In the genomic region with DNA sequence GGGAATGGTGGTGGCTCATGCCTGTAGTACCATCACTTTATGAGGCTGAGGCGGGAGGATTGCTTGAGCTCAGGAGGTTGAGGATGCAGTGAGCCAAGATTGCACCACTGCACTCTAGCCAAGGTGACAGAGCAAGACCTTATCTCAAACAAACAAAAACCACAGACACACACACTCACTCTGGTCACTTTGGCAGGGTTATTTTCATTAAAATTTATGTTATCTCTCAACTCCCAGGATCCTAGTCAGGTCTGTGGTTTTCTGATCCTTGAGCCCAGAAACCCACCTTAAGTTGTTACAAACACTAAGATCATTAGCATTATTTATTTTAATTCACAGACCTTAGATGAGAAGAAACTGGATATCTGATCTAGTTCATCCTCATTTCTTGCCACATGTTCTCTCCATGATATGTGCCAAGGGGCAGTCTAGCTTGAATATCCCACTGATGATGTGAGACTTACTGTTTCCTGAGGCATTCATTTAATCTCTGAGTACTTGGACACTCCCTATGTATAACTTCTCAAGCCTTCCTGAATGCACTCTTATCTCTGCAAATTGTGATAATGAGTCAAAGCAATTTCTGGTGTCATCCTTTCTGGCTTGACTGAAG, we compare ENCODE assay signal across 14 cellular contexts. TPM values are rescaled to one million over a fixed set of nuclear protein-coding genes. Genes with fewer than 3 reads are reported as not detected.
DNase-seq lines count a peak whose midpoint lies in the region; ATAC-seq, FAIRE-seq and TF ChIP-seq lines count a peak whose summit lies in the region.
"Had no signal": no experiment of that assay in that cellular context is flagged by ENCODE, and none has a peak within 500 bp of the region (broad histone marks: within the 10 kb centered on the region; RNA-seq: fewer than 3 reads in every experiment).

No MANE protein-coding gene starts in this region.

- H3K36me3 ChIP-seq in BLaER1: peaks cover 10% of the 10 kb centered on the region
- peaks cover 4 to 7% of the 10 kb centered on the region in 2 experiments; a peak in 2 of 3 replicates for H3K36me3 ChIP-seq in HEK293 (ENCODE audit: control insufficient read depth in 2 of 2, insufficient read depth in 1 of 2, low read length in 2 of 2)
- H3K36me3 ChIP-seq in astrocyte (ENCODE audit: insufficient read depth, low read length): no peaks in the 10 kb centered on the region
- H3K36me3 ChIP-seq in liver (ENCODE audit: control insufficient read depth in 4 of 4, insufficient read depth in 3 of 4, low read depth in 1 of 4, low read length in 3 of 4): peaks cover 0 to 6% (median 0%) of the 10 kb centered on the region in 4 donors

- H3K4me1 ChIP-seq in BLaER1 (peaks cover 56% of the 10 kb centered on the region), HEK293 (ENCODE audit: control insufficient read depth, insufficient read depth, low read length) (no peaks in the 10 kb centered on the region), astrocyte (ENCODE audit: insufficient read depth, low read length) (no peaks in the 10 kb centered on the region), liver (ENCODE audit: control insufficient read depth in 4 of 4, insufficient read depth in 4 of 4, low read length in 3 of 4) (peaks cover 7 to 45% (median 34%) of the 10 kb centered on the region in 4 donors)

- ATAC-seq in HG03039 (IDR thresholded peaks at IDR 0.05; ENCODE audit: unreplicated experiment): no peak

- TF ChIP-seq CTCF in HEK293 (tag by site-specific recombination; IDR thresholded peaks at IDR 0.05) (no peak), astrocyte (IDR thresholded peaks at IDR 0.05; ENCODE audit: insufficient read depth, low read depth, low read length) (no peak), liver (IDR thresholded peaks at IDR 0.05; ENCODE audit: low read depth, low read length, missing input control) (no peak)

- no peak for FAIRE-seq in astrocyte (lab: Jason Lieb, UNC)
- FAIRE-seq: H54 had no signal

- H3K9ac ChIP-seq in BLaER1 (no peak overlapping the region), astrocyte (ENCODE audit: low read length) (no peak overlapping the region), liver (ENCODE audit: low read depth in 1 of 2, low read length in 2 of 2) (no peak overlapping the region)

- H3K4me2 ChIP-seq in BLaER1 (peak overlapping the region; percentile 97; the same call in 1 of the 2 replicates), astrocyte (ENCODE audit: low read length) (no peak overlapping the region)

- H3K9me3 ChIP-seq in BLaER1 (no peaks in the 10 kb centered on the region), HEK293 (ENCODE audit: control insufficient read depth, insufficient read depth, low read depth, low read length) (no peaks in the 10 kb centered on the region), astrocyte (ENCODE audit: insufficient read depth, low read depth, low read length) (no peaks in the 10 kb centered on the region), liver (ENCODE audit: control insufficient read depth in 4 of 4, low read length in 3 of 4) (no peaks in the 10 kb centered on the region)

- no peak overlapping the region for H3K4me3 ChIP-seq in BLaER1
- H3K4me3 ChIP-seq in HEK293 (ENCODE audit: low read depth, low read length): no peak overlapping the region
- H3K4me3 ChIP-seq in astrocyte (ENCODE audit: insufficient read depth, low read depth, low read length): no peak overlapping the region
- H3K4me3 ChIP-seq in liver (ENCODE audit: low read depth in 1 of 3, low read length in 3 of 3): no peak overlapping the region

- WGBS in liver: 34% methylated on average over 1 of the region's 1 CpG

- H3K4me1 Mint-ChIP-seq in astrocyte (ENCODE audit: low read depth, unreplicated experiment): peaks cover 2% of the 10 kb centered on the region

- no peaks in the 10 kb centered on the region for H3K79me2 ChIP-seq in astrocyte (ENCODE audit: insufficient read depth, low read length)

- H2AFZ ChIP-seq in astrocyte (ENCODE audit: low read depth, low read length): no peak overlapping the region

- H3K27me3 ChIP-seq in BLaER1 (no peaks in the 10 kb centered on the region), astrocyte (ENCODE audit: insufficient read depth, low read length) (no peaks in the 10 kb centered on the region), liver (ENCODE audit: control insufficient read depth in 4 of 4, insufficient read depth in 4 of 4, low read length in 3 of 4) (no peaks in the 10 kb centered on the region)

- H3K27ac ChIP-seq in BLaER1 (no peak overlapping the region), HEK293 (ENCODE audit: extremely low read depth, low read depth, low read length) (no peak overlapping the region), astrocyte (ENCODE audit: low read depth, low read length) (no peak overlapping the region), liver (ENCODE audit: low read depth in 1 of 2, low read length in 2 of 2) (peak overlapping the region in 1 of 2 donors; percentile 38)

- H3K9me3 Mint-ChIP-seq in astrocyte (ENCODE audit: unreplicated experiment): no peaks in the 10 kb centered on the region

- CTCF ChIA-PET in HEK293 (lab: Yijun Ruan, JAX): interaction anchor here (0.5 to 0.9 kb wide), 3 partner anchors 188 to 409 kb away, joined by 3 to 4 read pairs (median 4); no protein-coding TSS in a partner anchor

- peak; percentile 66 for DNase-seq in astrocyte (ENCODE audit: low read depth)
- no peak for DNase-seq in germinal center (ENCODE audit: low spot score)
- DNase-seq in stimulated activated naive CD4-positive, alpha-beta T cell (lab: John Stamatoyannopoulos, UW): no peak
- no peak for DNase-seq in stimulated activated CD4-positive, alpha-beta T cell treated with anti-CD3 and anti-CD28 coated beads, Interleukin-2, amount 100 ng/mL, for 48 hours
- DNase-seq: dermis blood vessel endothelial cell; glutamatergic neuron; NCI-H146; stimulated activated CD4-positive, alpha-beta T cell treated with anti-CD3 and anti-CD28 coated beads, Interleukin-2, amount 100 ng/mL, for 24 hours had no signal

- H3K27me3 Mint-ChIP-seq in astrocyte (ENCODE audit: low read depth, unreplicated experiment): peaks cover 7% of the 10 kb centered on the region
- H3K27me3 Mint-ChIP-seq: activated naive CD8-positive, alpha-beta T cell had no signal

- peaks cover 7% of the 10 kb centered on the region for H3K36me3 Mint-ChIP-seq in astrocyte (ENCODE audit: low read depth, unreplicated experiment)
- H3K36me3 Mint-ChIP-seq: activated naive CD8-positive, alpha-beta T cell had no signal

- H3K27ac Mint-ChIP-seq in astrocyte (ENCODE audit: unreplicated experiment): no peak overlapping the region
- H3K27ac Mint-ChIP-seq: activated naive CD8-positive, alpha-beta T cell had no signal

- no peak overlapping the region for H3K4me3 Mint-ChIP-seq in astrocyte (ENCODE audit: unreplicated experiment)
- H3K4me3 Mint-ChIP-seq: activated naive CD8-positive, alpha-beta T cell had no signal

- no peaks in the 10 kb centered on the region for H4K20me1 ChIP-seq in BLaER1
- H4K20me1 ChIP-seq in astrocyte (ENCODE audit: insufficient read depth, low read length): no peaks in the 10 kb centered on the region

- no peak for TF ChIP-seq RAD21 in liver (IDR thresholded peaks at IDR 0.05)

- POLR2A ChIA-PET in HEK293 (lab: Yijun Ruan, JAX): interaction anchor here (1.0 to 2.1 kb wide), 4 partner anchors 9 to 167 kb away, joined by 4 to 11 read pairs (median 6); a partner anchor contains a TSS

TF ChIP-seq in HEK293, 187 proteins besides CTCF, POLR2A, EP300 and RAD21:
- TF ChIP-seq ZSCAN16 (tag by site-specific recombination; IDR thresholded peaks at IDR 0.05) (no peak), ZNF664 (tag by site-specific recombination; IDR thresholded peaks at IDR 0.05) (0 out of 2 replicates have a peak, but pooled peaks have one; percentile 47)

TF ChIP-seq in liver, 16 proteins besides CTCF, POLR2A, EP300 and RAD21:
- TF ChIP-seq GABPA (IDR thresholded peaks at IDR 0.05 in 1 of 2, conservative IDR thresholded peaks at IDR 0.05 in 1 of 2) (no peak), TAF1 (conservative IDR thresholded peaks at IDR 0.05) (no peak), HNF4G (IDR thresholded peaks at IDR 0.05) (no peak), RXRA (IDR thresholded peaks at IDR 0.05) (peak; percentile 6 to 48), HNF4A (conservative IDR thresholded peaks at IDR 0.05) (peak in 1 of 2 donors; percentile 54)
- TF ChIP-seq, protein P1, sequence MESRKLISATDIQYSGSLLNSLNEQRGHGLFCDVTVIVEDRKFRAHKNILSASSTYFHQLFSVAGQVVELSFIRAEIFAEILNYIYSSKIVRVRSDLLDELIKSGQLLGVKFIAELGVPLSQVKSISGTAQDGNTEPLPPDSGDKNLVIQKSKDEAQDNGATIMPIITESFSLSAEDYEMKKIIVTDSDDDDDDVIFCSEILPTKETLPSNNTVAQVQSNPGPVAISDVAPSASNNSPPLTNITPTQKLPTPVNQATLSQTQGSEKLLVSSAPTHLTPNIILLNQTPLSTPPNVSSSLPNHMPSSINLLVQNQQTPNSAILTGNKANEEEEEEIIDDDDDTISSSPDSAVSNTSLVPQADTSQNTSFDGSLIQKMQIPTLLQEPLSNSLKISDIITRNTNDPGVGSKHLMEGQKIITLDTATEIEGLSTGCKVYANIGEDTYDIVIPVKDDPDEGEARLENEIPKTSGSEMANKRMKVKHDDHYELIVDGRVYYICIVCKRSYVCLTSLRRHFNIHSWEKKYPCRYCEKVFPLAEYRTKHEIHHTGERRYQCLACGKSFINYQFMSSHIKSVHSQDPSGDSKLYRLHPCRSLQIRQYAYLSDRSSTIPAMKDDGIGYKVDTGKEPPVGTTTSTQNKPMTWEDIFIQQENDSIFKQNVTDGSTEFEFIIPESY (IDR thresholded peaks at IDR 0.05): no peak

RNA-seq across cellular contexts. Expression of a gene that starts 9.6 kb away (rescaled TPM):
- total RNA-seq in astrocyte (8.6 and 9.7 TPM in 2 replicates), liver (10 to 100 TPM in 1 of 2 donors, 1 to 10 TPM in 1; 5.6 to 25.7 TPM)
- 10 to 100 TPM in 1 of 2 donors, 1 to 10 TPM in 1; 6.6 to 14.7 TPM for polyA plus RNA-seq in liver

RNA-seq across cellular contexts. Expression of a gene that starts 11.3 kb away (rescaled TPM):
- total RNA-seq in astrocyte: 31.7 and 31.8 TPM in 2 replicates
- 10 to 100 TPM; 15.2 to 33.7 TPM for total RNA-seq in liver
- 10 to 100 TPM; 12.2 to 42.6 TPM for polyA plus RNA-seq in liver

RNA-seq across cellular contexts. Expression of a gene that starts 32.3 kb away (rescaled TPM):
- 48.9 and 52.2 TPM in 2 replicates for total RNA-seq in astrocyte
- total RNA-seq in liver: 10 to 100 TPM in 1 of 2 donors, 1 to 10 TPM in 1; 4.3 to 11.1 TPM
- polyA plus RNA-seq in liver: 1 to 10 TPM; 2.2 to 5.4 TPM

RNA-seq across cellular contexts. Expression of a gene that starts 35.7 kb away (rescaled TPM):
- total RNA-seq in astrocyte (16.3 and 17.9 TPM in 2 replicates), liver (1 to 10 TPM in 1 of 2 donors, under 1 TPM in 1; 0.50 to 1.6 TPM)
- polyA plus RNA-seq in liver: under 1 TPM; 0.06 to 0.52 TPM
